In genomic region chr16:2046125-2046888, GRCh38 we compare ENCODE assay signal across 8 cellular contexts. TPM values are rescaled to one million over a fixed set of nuclear protein-coding genes. Genes with fewer than 3 reads are reported as not detected.
A peak's percentile ranks its signal among the peaks of the same experiment; 100 is the strongest.
DNase-seq lines count a peak whose midpoint lies in the region; ATAC-seq and TF ChIP-seq lines count a peak whose summit lies in the region.

No MANE protein-coding gene starts in this region.

- DNase-seq in T-helper 1 cell (no peak), PC-9 (no peak), fibroblast of lung (ENCODE audit: low read depth in 2 of 2) (no peak), SW 1271 (lab: John Stamatoyannopoulos, UW) (no peak)
- DNase-seq in stimulated activated CD4-positive, alpha-beta T cell treated with anti-CD3 and anti-CD28 coated beads, Interleukin-4, amount 100 ng/mL, for 4 hours = no peak

- H3K79me2 ChIP-seq in PC-9 (ENCODE audit: low read depth) = peaks cover 26% of the 10 kb centered on the region
- peaks cover 13% of the 10 kb centered on the region for H3K79me2 ChIP-seq in fibroblast of lung (ENCODE audit: control insufficient read depth, insufficient read depth, low read length)

- no TSS peak for BruUV-seq in PC-9 (replicated peaks; lab: Mats Ljungman, UMichigan)

- no peak for ATAC-seq in stimulated activated memory B cell treated with anti-CD40 and anti-IgM and Interleukin-4, amounts not matched to agents 10 μg/mL and 1 μg/mL and 100 μg/mL, for 72 hours
- ATAC-seq in GM19455 (IDR thresholded peaks at IDR 0.05; ENCODE audit: unreplicated experiment) = no peak

- H3K9ac ChIP-seq in fibroblast of lung (ENCODE audit: insufficient read depth, low read length) = no peak overlapping the region

- H3K9me3 ChIP-seq in PC-9 (ENCODE audit: insufficient read depth, low read depth) (no peaks in the 10 kb centered on the region), fibroblast of lung (ENCODE audit: control insufficient read depth, insufficient read depth, low read depth, low read length) (no peaks in the 10 kb centered on the region)

- no peak for TF ChIP-seq CTCF in PC-9 (conservative IDR thresholded peaks at IDR 0.05)
- no peak for TF ChIP-seq CTCF in fibroblast of lung (conservative IDR thresholded peaks at IDR 0.05 in 1 of 2, IDR thresholded peaks at IDR 0.05 in 1 of 2; ENCODE audit: low read depth in 1 of 2, low read length in 2 of 2)

- H3K27ac ChIP-seq in PC-9 = no peak overlapping the region
- no peak overlapping the region for H3K27ac ChIP-seq in fibroblast of lung (ENCODE audit: insufficient read depth, low read length)

- no peaks in the 10 kb centered on the region for H3K27me3 Mint-ChIP-seq in T-helper 1 cell treated with Interleukin-12 subunit alpha and Interleukin-12 subunit beta and Interleukin-4 antibody, amounts not matched to agents 30 μg/mL and 1 μg/mL, for 36 hours (ENCODE audit: low read depth)
- H3K27me3 Mint-ChIP-seq in stimulated activated memory B cell treated with anti-CD40 and anti-IgM and Interleukin-4, amounts not matched to agents 10 μg/mL and 1 μg/mL and 100 μg/mL, for 72 hours = no peaks in the 10 kb centered on the region

- no peaks in the 10 kb centered on the region for H4K20me1 ChIP-seq in PC-9 (ENCODE audit: insufficient read depth)
- no peaks in the 10 kb centered on the region for H4K20me1 ChIP-seq in fibroblast of lung (ENCODE audit: control insufficient read depth, extremely low read depth, insufficient read depth, low read length)

- no peak overlapping the region for H2AFZ ChIP-seq in PC-9
- no peak overlapping the region for H2AFZ ChIP-seq in fibroblast of lung (ENCODE audit: low read length)

- H3K27me3 ChIP-seq in PC-9 (ENCODE audit: insufficient read depth, low read depth) = no peaks in the 10 kb centered on the region
- no peaks in the 10 kb centered on the region for H3K27me3 ChIP-seq in fibroblast of lung (ENCODE audit: control insufficient read depth, insufficient read depth, low read length)

- POLR2A ChIA-PET in PC-9 (lab: Charles Lee; ENCODE audit: unreplicated experiment) = interaction anchor here (0.7 kb wide), 1 partner anchor 43 kb away, joined by 6 read pairs; no protein-coding TSS in a partner anchor

- intact Hi-C loops in PC-9 (cut with micrococcal nuclease; ENCODE audit: unreplicated experiment) = loop anchor here (2.0 to 10.0 kb wide), 3 partner anchors 14 to 558 kb away; partner anchors contain the start of genes GFER and NOXO1

- peaks cover 4% of the 10 kb centered on the region for H3K36me3 Mint-ChIP-seq in T-helper 1 cell treated with Interleukin-12 subunit alpha and Interleukin-12 subunit beta and Interleukin-4 antibody, amounts not matched to agents 30 μg/mL and 1 μg/mL, for 36 hours (ENCODE audit: low read depth)
- peaks cover 8% of the 10 kb centered on the region for H3K36me3 Mint-ChIP-seq in stimulated activated memory B cell treated with anti-CD40 and anti-IgM and Interleukin-4, amounts not matched to agents 10 μg/mL and 1 μg/mL and 100 μg/mL, for 72 hours

- H3K4me1 Mint-ChIP-seq in T-helper 1 cell treated with Interleukin-12 subunit alpha and Interleukin-12 subunit beta and Interleukin-4 antibody, amounts not matched to agents 30 μg/mL and 1 μg/mL, for 36 hours (ENCODE audit: low read depth) = peaks cover 14% of the 10 kb centered on the region
- H3K4me1 Mint-ChIP-seq in stimulated activated memory B cell treated with anti-CD40 and anti-IgM and Interleukin-4, amounts not matched to agents 10 μg/mL and 1 μg/mL and 100 μg/mL, for 72 hours = peaks cover 40% of the 10 kb centered on the region

- H3K4me3 ChIP-seq in PC-9 (peak overlapping the region; percentile 88; the same call in 1 of the 2 replicates), fibroblast of lung (replicated peaks in 1 of 4; ENCODE audit: control extremely low read depth in 1 of 4, insufficient read depth in 1 of 4, low read depth in 3 of 4, low read length in 4 of 4) (no peak overlapping the region)

- H3K4me3 Mint-ChIP-seq in T-helper 1 cell treated with Interleukin-12 subunit alpha and Interleukin-12 subunit beta and Interleukin-4 antibody, amounts not matched to agents 30 μg/mL and 1 μg/mL, for 36 hours = peak overlapping the region; percentile 95
- peak overlapping the region; percentile 89 for H3K4me3 Mint-ChIP-seq in stimulated activated memory B cell treated with anti-CD40 and anti-IgM and Interleukin-4, amounts not matched to agents 10 μg/mL and 1 μg/mL and 100 μg/mL, for 72 hours

- H3K4me1 ChIP-seq in PC-9 (replicated peaks; ENCODE audit: insufficient read depth) (peaks cover 41% of the 10 kb centered on the region), fibroblast of lung (ENCODE audit: control insufficient read depth, extremely low read depth, insufficient read depth, low read length) (peaks cover 6% of the 10 kb centered on the region)

- H3K9me2 ChIP-seq in PC-9 (ENCODE audit: insufficient read depth) = no peaks in the 10 kb centered on the region

- H3K36me3 ChIP-seq in PC-9 (ENCODE audit: low read depth) (no peaks in the 10 kb centered on the region), fibroblast of lung (ENCODE audit: control insufficient read depth, insufficient read depth, low read length) (no peaks in the 10 kb centered on the region)

- no peaks in the 10 kb centered on the region for H3K9me3 Mint-ChIP-seq in T-helper 1 cell treated with Interleukin-12 subunit alpha and Interleukin-12 subunit beta and Interleukin-4 antibody, amounts not matched to agents 30 μg/mL and 1 μg/mL, for 36 hours
- no peaks in the 10 kb centered on the region for H3K9me3 Mint-ChIP-seq in stimulated activated memory B cell treated with anti-CD40 and anti-IgM and Interleukin-4, amounts not matched to agents 10 μg/mL and 1 μg/mL and 100 μg/mL, for 72 hours

- H3K4me2 ChIP-seq in PC-9 = peak overlapping the region; percentile 94
- H3K4me2 ChIP-seq in fibroblast of lung (ENCODE audit: extremely low read depth, insufficient read depth, low read length) = peak overlapping the region; percentile 99

- no peak overlapping the region for H3K27ac Mint-ChIP-seq in T-helper 1 cell treated with Interleukin-12 subunit alpha and Interleukin-12 subunit beta and Interleukin-4 antibody, amounts not matched to agents 30 μg/mL and 1 μg/mL, for 36 hours
- H3K27ac Mint-ChIP-seq in stimulated activated memory B cell treated with anti-CD40 and anti-IgM and Interleukin-4, amounts not matched to agents 10 μg/mL and 1 μg/mL and 100 μg/mL, for 72 hours = no peak overlapping the region

- CTCF ChIA-PET in PC-9 (lab: Charles Lee) = no interaction called here

- peaks cover 30% of the 10 kb centered on the region for H3F3A ChIP-seq in PC-9 (ENCODE audit: insufficient read depth, low read depth)

RNA-seq across cellular contexts. Expression of gene NTHL1, which starts 1.3 kb away (rescaled TPM):
- total RNA-seq in PC-9 (2021) = 47.3 and 66.6 TPM in 2 replicates
- 34.7 and 44.4 TPM in 2 replicates for total RNA-seq in fibroblast of lung
- polyA plus RNA-seq in fibroblast of lung = 8.4 and 9.2 TPM in 2 replicates
- 17.4 and 19.0 TPM in 2 replicates for polyA plus RNA-seq in fibroblast of lung (2012)
- polyA minus RNA-seq in fibroblast of lung (ENCODE audit: low replicate concordance) = 5.2 and 9.7 TPM in 2 replicates

RNA-seq across cellular contexts. Expression of gene TSC2, which starts 1.5 kb away (rescaled TPM):
- 166 and 170 TPM in 2 replicates for total RNA-seq in PC-9 (2021)
- total RNA-seq in fibroblast of lung = 35.7 and 46.6 TPM in 2 replicates
- 24.5 and 39.6 TPM in 2 replicates for polyA plus RNA-seq in fibroblast of lung
- 52.2 and 55.8 TPM in 2 replicates for polyA plus RNA-seq in fibroblast of lung (2012)
- polyA minus RNA-seq in fibroblast of lung (ENCODE audit: low replicate concordance) = 242 and 267 TPM in 2 replicates

RNA-seq across cellular contexts. Expression of gene NHERF2, which starts 19.6 kb away (rescaled TPM):
- total RNA-seq in PC-9 (2021) (104 and 144 TPM in 2 replicates), fibroblast of lung (16.9 and 21.5 TPM in 2 replicates)
- 30.7 and 38.0 TPM in 2 replicates for polyA plus RNA-seq in fibroblast of lung
- 79.5 and 84.8 TPM in 2 replicates for polyA plus RNA-seq in fibroblast of lung (2012)
- polyA minus RNA-seq in fibroblast of lung (ENCODE audit: low replicate concordance) = 15.5 and 29.6 TPM in 2 replicates

RNA-seq across cellular contexts. Expression of gene NPW, which starts 26.7 kb away (rescaled TPM):
- 4.0 and 8.1 TPM in 2 replicates for total RNA-seq in PC-9 (2021)
- 0.26 and 0.99 TPM in 2 replicates for total RNA-seq in fibroblast of lung
- 0.06 and 0.20 TPM in 2 replicates for polyA plus RNA-seq in fibroblast of lung
- 0.58 and 1.3 TPM in 2 replicates for polyA plus RNA-seq in fibroblast of lung (2012)
- not detected in 2 replicates for polyA minus RNA-seq in fibroblast of lung (ENCODE audit: low replicate concordance)

RNA-seq across cellular contexts. Expression of gene ZNF598, which starts 36.7 kb away (rescaled TPM):
- total RNA-seq in PC-9 (2021) (68.4 and 72.5 TPM in 2 replicates), fibroblast of lung (10.8 and 18.8 TPM in 2 replicates)
- 11.6 and 18.7 TPM in 2 replicates for polyA plus RNA-seq in fibroblast of lung
- 19.6 and 29.9 TPM in 2 replicates for polyA plus RNA-seq in fibroblast of lung (2012)
- polyA minus RNA-seq in fibroblast of lung (ENCODE audit: low replicate concordance) = 14.7 and 15.9 TPM in 2 replicates
